In genomic region chr20:4108495-4109306, GRCh38 we compare ENCODE assay signal across 8 cellular contexts. TPM values are rescaled to one million over a fixed set of nuclear protein-coding genes. Genes with fewer than 3 reads are reported as not detected.
DNase-seq lines count a peak whose midpoint lies in the region; ATAC-seq, FAIRE-seq and TF ChIP-seq lines count a peak whose summit lies in the region.

No MANE protein-coding gene starts in this region.

- no peak overlapping the region for H2BK5ac ChIP-seq in trophoblast cell (ENCODE audit: low read depth, low read length, poor library complexity)

- no peaks in the 10 kb centered on the region for H3K79me2 ChIP-seq in trophoblast cell (ENCODE audit: control insufficient read depth, insufficient read depth, low read length, poor library complexity)

- H3K9ac ChIP-seq in trophoblast cell (ENCODE audit: low read length): no peak overlapping the region

- H3K4me2 ChIP-seq in trophoblast cell (ENCODE audit: low read length): no peak overlapping the region

- H3K23ac ChIP-seq in trophoblast cell (ENCODE audit: low read length): no peak overlapping the region

- no peak overlapping the region for H3K14ac ChIP-seq in trophoblast cell (ENCODE audit: low read length)

- no peak overlapping the region for H3K27ac ChIP-seq in trophoblast cell (ENCODE audit: low read depth, low read length)

- H3K18ac ChIP-seq in trophoblast cell (ENCODE audit: low read length): no peak overlapping the region

- CTCF ChIA-PET in activated naive CD4-positive, alpha-beta T cell treated with anti-CD3 and anti-CD28 coated beads for 36 hours (lab: Charles Lee): interaction anchor here (0.6 to 1.9 kb wide), 11 partner anchors 8 to 632 kb away, joined by 3 to 9 read pairs (median 4); no protein-coding TSS in a partner anchor

- H4K8ac ChIP-seq in trophoblast cell (ENCODE audit: low read depth, low read length): no peak overlapping the region

- H3K36me3 Mint-ChIP-seq in activated naive CD4-positive, alpha-beta T cell treated with anti-CD3 and anti-CD28 coated beads for 36 hours (ENCODE audit: low read depth): no peaks in the 10 kb centered on the region
- no peaks in the 10 kb centered on the region for H3K36me3 Mint-ChIP-seq in glutamatergic neuron (ENCODE audit: unreplicated experiment)

- TF ChIP-seq CTCF in BE2C (IDR thresholded peaks at IDR 0.05; ENCODE audit: low read depth, low read length) (peak; percentile 100), glutamatergic neuron (IDR thresholded peaks at IDR 0.05; ENCODE audit: partially characterized antibody, unreplicated experiment) (peak; percentile 63)

- no peak for FAIRE-seq in urothelium cell line (lab: Jason Lieb, UNC)

- DNase-seq in BE2C (peak; percentile 70), MV-4-11 (lab: John Stamatoyannopoulos, UW) (peak; percentile 84), SK-MEL-5 (ENCODE audit: low read depth, low spot score) (peak; percentile 90), glutamatergic neuron (peak; percentile 64), trophoblast cell (peak; percentile 33 to 70), urothelium cell line (ENCODE audit: low spot score) (peak; percentile 81)
- peak; percentile 86 for DNase-seq in activated naive CD4-positive, alpha-beta T cell treated with anti-CD3 and anti-CD28 coated beads for 36 hours

- peaks cover 12% of the 10 kb centered on the region for H3K4me1 Mint-ChIP-seq in activated naive CD4-positive, alpha-beta T cell treated with anti-CD3 and anti-CD28 coated beads for 36 hours (ENCODE audit: low read depth)
- peaks cover 25% of the 10 kb centered on the region for H3K4me1 Mint-ChIP-seq in glutamatergic neuron (ENCODE audit: low read depth, unreplicated experiment)

- intact Hi-C loops in activated naive CD4-positive, alpha-beta T cell treated with anti-CD3 and anti-CD28 coated beads for 36 hours (cut with micrococcal nuclease): loop anchor here (1.0 to 2.0 kb wide), 3 partner anchors 411 to 612 kb away; partner anchors contain the start of gene PRND

- H3K4me1 ChIP-seq in BE2C (no peaks in the 10 kb centered on the region), trophoblast cell (ENCODE audit: control insufficient read depth in 1 of 2, insufficient read depth in 2 of 2, low read length in 2 of 2) (no peaks in the 10 kb centered on the region)

- H3K27me3 ChIP-seq in BE2C: no peaks in the 10 kb centered on the region
- no peaks in the 10 kb centered on the region for H3K27me3 ChIP-seq in trophoblast cell (ENCODE audit: insufficient read depth, low read length)

- H3K9me3 Mint-ChIP-seq in activated naive CD4-positive, alpha-beta T cell treated with anti-CD3 and anti-CD28 coated beads for 36 hours: no peaks in the 10 kb centered on the region
- no peaks in the 10 kb centered on the region for H3K9me3 Mint-ChIP-seq in glutamatergic neuron (ENCODE audit: unreplicated experiment)

- no peak overlapping the region for H3K4me3 ChIP-seq in BE2C (ENCODE audit: low read depth, low read length)
- no peak overlapping the region for H3K4me3 ChIP-seq in trophoblast cell (ENCODE audit: low read depth, low read length)

- H3K27me3 Mint-ChIP-seq in activated naive CD4-positive, alpha-beta T cell treated with anti-CD3 and anti-CD28 coated beads for 36 hours (ENCODE audit: low read depth): peaks cover 5% of the 10 kb centered on the region
- H3K27me3 Mint-ChIP-seq in glutamatergic neuron (ENCODE audit: unreplicated experiment): peaks cover 3% of the 10 kb centered on the region

- in situ Hi-C loops in SK-MEL-5 (cut with HindIII; ENCODE audit: low pct_unique_long_range_greater_than_20kb, low sequenced_read_pairs): no loop called here

- H2BK12ac ChIP-seq in trophoblast cell (ENCODE audit: low read length): no peak overlapping the region

- H3K9me3 ChIP-seq in BE2C: no peaks in the 10 kb centered on the region
- no peaks in the 10 kb centered on the region for H3K9me3 ChIP-seq in trophoblast cell (ENCODE audit: insufficient read depth, low read depth, low read length)

- no peak overlapping the region for H4K91ac ChIP-seq in trophoblast cell (ENCODE audit: low read depth, low read length)

- no peak overlapping the region for H3K4me3 Mint-ChIP-seq in activated naive CD4-positive, alpha-beta T cell treated with anti-CD3 and anti-CD28 coated beads for 36 hours
- H3K4me3 Mint-ChIP-seq in glutamatergic neuron (ENCODE audit: unreplicated experiment): no peak overlapping the region

- H2AFZ ChIP-seq in trophoblast cell (ENCODE audit: insufficient read depth, low read length, poor library complexity): no peak overlapping the region

- peak overlapping the region; percentile 48 for H3K27ac Mint-ChIP-seq in activated naive CD4-positive, alpha-beta T cell treated with anti-CD3 and anti-CD28 coated beads for 36 hours
- peak overlapping the region; percentile 46 for H3K27ac Mint-ChIP-seq in glutamatergic neuron (ENCODE audit: unreplicated experiment)

- no peaks in the 10 kb centered on the region for H3K79me1 ChIP-seq in trophoblast cell (ENCODE audit: low read length)

- WGBS in trophoblast cell (ENCODE audit: extremely low coverage, insufficient coverage, insufficient read length): no CpG with 5 or more reads among the region's 19 CpGs

- ATAC-seq in GM19395 (IDR thresholded peaks at IDR 0.05; ENCODE audit: unreplicated experiment): peak; percentile 56

- no peaks in the 10 kb centered on the region for H3K36me3 ChIP-seq in BE2C
- H3K36me3 ChIP-seq in trophoblast cell (ENCODE audit: control insufficient read depth in 1 of 2, insufficient read depth in 2 of 2, low read length in 2 of 2): no peaks in the 10 kb centered on the region

- H2BK120ac ChIP-seq in trophoblast cell (ENCODE audit: insufficient read depth, low read length, poor library complexity): no peak overlapping the region

- no peak overlapping the region for H2AK5ac ChIP-seq in trophoblast cell (ENCODE audit: low read length)

- no peak overlapping the region for H4K12ac ChIP-seq in trophoblast cell (ENCODE audit: low read depth, low read length)

- no peak overlapping the region for H3K4ac ChIP-seq in trophoblast cell (ENCODE audit: low read depth, low read length)

RNA-seq across cellular contexts. Expression of gene SMOX, which starts 39.9 kb away (rescaled TPM):
- 3.3 TPM for polyA plus RNA-seq in BE2C (2012; ENCODE audit: insufficient read depth, insufficient read length, low read depth)
- total RNA-seq in SK-MEL-5 (2014; rRNA removed; shearing (Covaris generic)): 15.6 and 18.9 TPM in 2 replicates
- 20.8 and 28.2 TPM in 2 replicates for polyA plus RNA-seq in SK-MEL-5 (2015; cell fraction: cytosol; rRNA removed)
- polyA plus RNA-seq in SK-MEL-5 (2015; cell fraction: nucleus; rRNA removed): 18.0 and 22.1 TPM in 2 replicates
- 1 to 10 TPM; 1.7 to 1.8 TPM for total RNA-seq in activated naive CD4-positive, alpha-beta T cell treated with anti-CD3 and anti-CD28 coated beads for 36 hours
- total RNA-seq in glutamatergic neuron (ENCODE audit: unreplicated experiment): 14.8 TPM
- 33.1 and 36.6 TPM in 2 replicates for polyA plus RNA-seq in trophoblast cell (2013)
